8 cellular contexts compared by ENCODE assay signal in the genomic region with DNA sequence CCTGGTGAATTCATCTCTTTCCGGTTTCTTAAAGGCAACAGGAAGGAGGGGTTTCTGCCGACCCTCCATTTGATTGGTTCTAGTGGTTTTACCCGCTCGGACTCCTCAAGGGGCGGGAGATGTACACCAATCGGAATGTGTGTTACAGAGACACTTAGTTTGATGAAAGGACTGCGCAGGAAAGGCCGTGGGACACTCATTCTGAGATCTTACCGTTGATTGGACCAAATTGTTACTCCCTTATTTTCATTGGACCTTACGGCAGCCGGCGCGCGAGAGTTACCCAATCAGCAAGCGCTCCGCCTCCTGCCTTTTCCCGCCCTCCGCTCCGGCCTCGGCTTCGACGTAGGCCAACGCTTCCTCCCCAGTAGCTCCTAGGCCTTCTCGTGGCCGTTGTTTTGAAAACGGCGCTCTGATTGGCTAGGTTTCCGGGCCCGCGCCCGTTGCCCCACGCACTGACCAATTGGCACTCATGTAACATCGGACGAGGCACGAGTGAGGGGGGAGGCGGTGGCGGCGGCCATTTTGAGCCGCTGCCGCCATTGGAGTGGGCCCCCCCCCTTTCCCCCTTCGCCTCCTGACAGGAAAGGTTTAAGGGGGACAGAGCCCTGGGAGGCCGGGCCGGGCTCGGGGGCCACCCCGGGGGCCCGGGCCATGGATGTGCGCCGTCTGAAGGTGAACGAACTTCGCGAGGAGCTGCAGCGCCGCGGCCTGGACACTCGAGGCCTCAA. TPM values are rescaled to one million over a fixed set of nuclear protein-coding genes. Genes with fewer than 3 reads are reported as not detected.
A peak's percentile ranks its signal among the peaks of the same experiment; 100 is the strongest.
DNase-seq lines count a peak whose midpoint lies in the region; FAIRE-seq and TF ChIP-seq lines count a peak whose summit lies in the region.

A gene (plus strand): TSS at position 523 of the 731 bp plus-strand sequence. CDS start 132 bp downstream, at position 655.

- TF ChIP-seq CTCF in MM.1S (IDR thresholded peaks at IDR 0.05; ENCODE audit: low read length) (peak; percentile 32), fibroblast of the aortic adventitia (IDR thresholded peaks at IDR 0.05; ENCODE audit: insufficient read depth, low read length) (peak; percentile 26), nephron (IDR thresholded peaks at IDR 0.05; ENCODE audit: unreplicated experiment in 3 of 3) (peak in 1 of 3 experiments; percentile 33)

- H3K4me1 ChIP-seq in HAP-1 (peaks cover 13% of the 10 kb centered on the region), MM.1S (ENCODE audit: low read length) (peaks cover 10% of the 10 kb centered on the region; the same call in 1 of the 2 replicates)

- peak within 1 kb of the TSS; percentile 97 for H3K4me3 ChIP-seq in HAP-1
- peak within 1 kb of the TSS; percentile 93 for H3K4me3 ChIP-seq in MM.1S (ENCODE audit: low read length)
- H3K4me3 ChIP-seq in fibroblast of the aortic adventitia (ENCODE audit: low read depth, low read length): peak within 1 kb of the TSS; percentile 86

- peak within 1 kb of the TSS; percentile 78 for H3K4me2 ChIP-seq in MM.1S (ENCODE audit: low read depth, low read length)

- H3K4me3 Mint-ChIP-seq in nephron: peak within 1 kb of the TSS; percentile 86 to 98 (median 94)
- H3K4me3 Mint-ChIP-seq in stimulated activated naive CD8-positive, alpha-beta T cell treated with anti-CD3 and anti-CD28 coated beads, Interleukin-15, Interleukin-2, amounts not matched to agents 100 ng/mL and 50 ng/mL, for 24 hours: peak within 1 kb of the TSS; percentile 99

- H3F3A ChIP-seq in MM.1S (ENCODE audit: insufficient read depth, low read length): peaks cover 15% of the 10 kb centered on the region; the same call in 1 of the 2 replicates

- no peaks in the 10 kb centered on the region for H3K9me3 Mint-ChIP-seq in nephron
- H3K9me3 Mint-ChIP-seq in stimulated activated naive CD8-positive, alpha-beta T cell treated with anti-CD3 and anti-CD28 coated beads, Interleukin-15, Interleukin-2, amounts not matched to agents 100 ng/mL and 50 ng/mL, for 24 hours: no peaks in the 10 kb centered on the region

- H3K9me3 ChIP-seq in HAP-1 (no peaks in the 10 kb centered on the region), MM.1S (replicated peaks; ENCODE audit: insufficient read depth, low read length) (no peaks in the 10 kb centered on the region)

- in situ Hi-C loops in HAP-1 (cut with MboI; ENCODE audit: low sequenced_read_pairs): loop anchor here (5.0 to 10.0 kb wide), 2 partner anchors 62 to 289 kb away; no protein-coding TSS in a partner anchor

- peak within 1 kb of the TSS; percentile 99 to 100 (median 100) for H3K27ac Mint-ChIP-seq in nephron
- H3K27ac Mint-ChIP-seq in stimulated activated naive CD8-positive, alpha-beta T cell treated with anti-CD3 and anti-CD28 coated beads, Interleukin-15, Interleukin-2, amounts not matched to agents 100 ng/mL and 50 ng/mL, for 24 hours: peak within 1 kb of the TSS; percentile 100

- 0 out of 2 replicates have a peak, but pooled peaks cover 2% of the 10 kb centered on the region for H4K20me1 ChIP-seq in MM.1S (ENCODE audit: insufficient read depth, low read length)

- H3K4me1 Mint-ChIP-seq in nephron: peaks cover 35% of the 10 kb centered on the region
- peaks cover 50% of the 10 kb centered on the region for H3K4me1 Mint-ChIP-seq in stimulated activated naive CD8-positive, alpha-beta T cell treated with anti-CD3 and anti-CD28 coated beads, Interleukin-15, Interleukin-2, amounts not matched to agents 100 ng/mL and 50 ng/mL, for 24 hours (ENCODE audit: low read depth)

- H2AFZ ChIP-seq in MM.1S (ENCODE audit: low read length): peak within 1 kb of the TSS; percentile 51; the same call in 1 of the 2 replicates

- H3K9ac ChIP-seq in MM.1S (ENCODE audit: low read length): peak within 1 kb of the TSS; percentile 100

- FAIRE-seq in G401.6 (lab: Jason Lieb, UNC): peak; percentile 100

- DNase-seq in HAP-1 (ENCODE audit: low spot score in 2 of 2) (peak; percentile 98 to 99), MM.1S (peak; percentile 100), SIG-M5 (lab: John Stamatoyannopoulos, UW) (peak; percentile 97), activated gamma-delta T cell (lab: John Stamatoyannopoulos, UW) (peak; percentile 89), fibroblast of the aortic adventitia (ENCODE audit: low read depth) (peak; percentile 100)

- H3K27me3 Mint-ChIP-seq in nephron (ENCODE audit: low read depth): no peaks in the 10 kb centered on the region
- peaks cover 4% of the 10 kb centered on the region for H3K27me3 Mint-ChIP-seq in stimulated activated naive CD8-positive, alpha-beta T cell treated with anti-CD3 and anti-CD28 coated beads, Interleukin-15, Interleukin-2, amounts not matched to agents 100 ng/mL and 50 ng/mL, for 24 hours

- H3K36me3 Mint-ChIP-seq in nephron (ENCODE audit: low read depth): peaks cover 42% of the 10 kb centered on the region
- peaks cover 41% of the 10 kb centered on the region for H3K36me3 Mint-ChIP-seq in stimulated activated naive CD8-positive, alpha-beta T cell treated with anti-CD3 and anti-CD28 coated beads, Interleukin-15, Interleukin-2, amounts not matched to agents 100 ng/mL and 50 ng/mL, for 24 hours (ENCODE audit: low read depth)

- H3K79me2 ChIP-seq in MM.1S (ENCODE audit: low read length): peaks cover 48% of the 10 kb centered on the region

- peak within 1 kb of the TSS; percentile 98 for H3K27ac ChIP-seq in MM.1S (ENCODE audit: low read length)

- no peaks in the 10 kb centered on the region for H3K27me3 ChIP-seq in HAP-1 (ENCODE audit: low read depth)
- H3K27me3 ChIP-seq in MM.1S (replicated peaks; ENCODE audit: insufficient read depth, low read length): peaks cover 27% of the 10 kb centered on the region

- H3K9me2 ChIP-seq in MM.1S (replicated peaks; ENCODE audit: insufficient read depth, low read length): no peaks in the 10 kb centered on the region

- H3K36me3 ChIP-seq in HAP-1 (replicated peaks) (peaks cover 28% of the 10 kb centered on the region), MM.1S (replicated peaks; ENCODE audit: insufficient read depth, low read length) (peaks cover 8% of the 10 kb centered on the region; the same call in 1 of the 2 replicates)

RNA-seq across cellular contexts. Expression of the gene that starts here (rescaled TPM):
- total RNA-seq in fibroblast of the aortic adventitia (ENCODE audit: low replicate concordance): 98.4 and 108 TPM in 2 replicates

Comparison
In these comparisons a context has a peak if more than half of its experiments do, and no peak if none do; other contexts are left out.
1. Peak in every context shown above with its lines: DNase-seq, H3K4me3 ChIP-seq and H3K27ac ChIP-seq.